ENCODE assay signal across 1 cellular context in genomic region chr16:50235581-50235980, GRCh38.
TF ChIP-seq lines count a peak whose summit lies in the region.

No MANE protein-coding gene starts in this region.

TF ChIP-seq in HEK293, 187 proteins besides CTCF, POLR2A, EP300 and RAD21 (continued from another document):
- TF ChIP-seq PRDM10 (tag by site-specific recombination; IDR thresholded peaks at IDR 0.05) (peak; percentile 51; the same call in 1 of the 2 replicates), SALL2 (tag by site-specific recombination; IDR thresholded peaks at IDR 0.05; ENCODE audit: borderline replicate concordance) (no peak), ZNF280C (tag by site-specific recombination; IDR thresholded peaks at IDR 0.05) (no peak), ZSCAN30 (tag by site-specific recombination; IDR thresholded peaks at IDR 0.05) (no peak)
